Comparison of ENCODE assay signal across 1 cellular context in genomic region chr2:61017556-61018318, GRCh38.
TF ChIP-seq lines count a peak whose summit lies in the region.

TSS of gene PEX13 (plus strand) at chr2:61017720. CDS start at chr2:61017760, 40 bp downstream.
TSS of gene PUS10 (minus strand) at chr2:61018255. CDS start at chr2:61011890, 6,365 bp downstream.

TF ChIP-seq in HepG2, 621 proteins besides CTCF, POLR2A, EP300 and RAD21 (continued from another document and continues in another):
- TF ChIP-seq TAF1 (CRISPR knock-in tag; IDR thresholded peaks at IDR 0.05) (peak; percentile 83), CSRNP1 (CRISPR knock-in tag; IDR thresholded peaks at IDR 0.05) (no peak), PAWR (CRISPR knock-in tag; IDR thresholded peaks at IDR 0.05; ENCODE audit: borderline replicate concordance) (0 out of 2 replicates have a peak, but pooled peaks have one; percentile 5), ZNF138 (CRISPR knock-in tag; IDR thresholded peaks at IDR 0.05; ENCODE audit: low read depth) (peak; percentile 55; the same call in 1 of the 2 replicates), PCBP2 (optimal IDR thresholded peaks at IDR 0.05; ENCODE audit: low read depth, low read length, poor library complexity, severe bottlenecking) (no peak), GATA4 (IDR thresholded peaks at IDR 0.05; ENCODE audit: borderline replicate concordance, low read depth) (peak; percentile 83), TRIM22 (IDR thresholded peaks at IDR 0.05) (no peak), ARID5B (CRISPR knock-in tag; IDR thresholded peaks at IDR 0.05) (peak; percentile 96), TOE1 (CRISPR knock-in tag; IDR thresholded peaks at IDR 0.05) (peak; percentile 95), MTF1 (CRISPR knock-in tag; IDR thresholded peaks at IDR 0.05) (no peak), BORCS8-MEF2B (CRISPR knock-in tag; IDR thresholded peaks at IDR 0.05) (peak; percentile 17; the same call in 1 of the 2 replicates), AKNA (CRISPR knock-in tag; IDR thresholded peaks at IDR 0.05; ENCODE audit: borderline replicate concordance) (peak; percentile 48; the same call in 1 of the 2 replicates), ZBTB7B (CRISPR knock-in tag; IDR thresholded peaks at IDR 0.05) (0 out of 2 replicates have a peak, but pooled peaks have one; percentile 25), HMGXB3 (CRISPR knock-in tag; IDR thresholded peaks at IDR 0.05; ENCODE audit: borderline replicate concordance) (peak; percentile 80), SNRNP70 (IDR thresholded peaks at IDR 0.05; ENCODE audit: low read depth, low read length) (no peak), NFYB (CRISPR knock-in tag; IDR thresholded peaks at IDR 0.05) (peak; percentile 8; the same call in 1 of the 2 replicates), ZNF549 (CRISPR knock-in tag; IDR thresholded peaks at IDR 0.05) (no peak), ZFP41 (CRISPR knock-in tag; IDR thresholded peaks at IDR 0.05; ENCODE audit: borderline replicate concordance) (no peak; the same call in 1 of the 2 replicates), EEA1 (CRISPR knock-in tag; IDR thresholded peaks at IDR 0.05; ENCODE audit: borderline replicate concordance) (peak; percentile 46), ZNF337 (CRISPR knock-in tag; IDR thresholded peaks at IDR 0.05; ENCODE audit: borderline replicate concordance, low read depth) (no peak; the same call in 1 of the 2 replicates), XRCC5 (optimal IDR thresholded peaks at IDR 0.05; ENCODE audit: low read length) (peak; percentile 96), ATF7-NPFF (CRISPR knock-in tag; IDR thresholded peaks at IDR 0.05; ENCODE audit: low read depth) (peak; percentile 18; the same call in 1 of the 2 replicates), CHCHD3 (CRISPR knock-in tag; IDR thresholded peaks at IDR 0.05) (no peak), CHD4 (IDR thresholded peaks at IDR 0.05; ENCODE audit: borderline replicate concordance, low read length) (no peak), MXD3 (CRISPR knock-in tag; IDR thresholded peaks at IDR 0.05) (peak; percentile 29; the same call in 1 of the 2 replicates), KLF13 (CRISPR knock-in tag; IDR thresholded peaks at IDR 0.05) (no peak), HNF4G (IDR thresholded peaks at IDR 0.05; ENCODE audit: borderline replicate concordance, low read depth, low read length) (peak; percentile 100), HNF4G (CRISPR knock-in tag; IDR thresholded peaks at IDR 0.05; ENCODE audit: borderline replicate concordance, low read depth) (peak; percentile 98), ARID4A (CRISPR knock-in tag; IDR thresholded peaks at IDR 0.05; ENCODE audit: borderline replicate concordance) (peak; percentile 54; the same call in 1 of the 2 replicates), NAIF1 (CRISPR knock-in tag; IDR thresholded peaks at IDR 0.05; ENCODE audit: borderline replicate concordance) (peak; percentile 85; the same call in 1 of the 2 replicates), KLF15 (CRISPR knock-in tag; IDR thresholded peaks at IDR 0.05; ENCODE audit: borderline replicate concordance) (no peak), ZNF335 (CRISPR knock-in tag; IDR thresholded peaks at IDR 0.05) (peak; percentile 60; the same call in 1 of the 2 replicates), EED (CRISPR knock-in tag; IDR thresholded peaks at IDR 0.05) (peak; percentile 77), HNRNPL (IDR thresholded peaks at IDR 0.05; ENCODE audit: low read depth, low read length) (peak; percentile 90), ZNF674 (CRISPR knock-in tag; IDR thresholded peaks at IDR 0.05; ENCODE audit: low read depth) (0 out of 2 replicates have a peak, but pooled peaks have one; percentile 4), LBX2 (CRISPR knock-in tag; IDR thresholded peaks at IDR 0.05; ENCODE audit: borderline replicate concordance) (no peak), MED1 (CRISPR knock-in tag; IDR thresholded peaks at IDR 0.05) (peak; percentile 97), KMT2B (CRISPR knock-in tag; IDR thresholded peaks at IDR 0.05) (peak; percentile 71)
